Comparison of ENCODE assay signal across 12 cellular contexts in the genomic region with DNA sequence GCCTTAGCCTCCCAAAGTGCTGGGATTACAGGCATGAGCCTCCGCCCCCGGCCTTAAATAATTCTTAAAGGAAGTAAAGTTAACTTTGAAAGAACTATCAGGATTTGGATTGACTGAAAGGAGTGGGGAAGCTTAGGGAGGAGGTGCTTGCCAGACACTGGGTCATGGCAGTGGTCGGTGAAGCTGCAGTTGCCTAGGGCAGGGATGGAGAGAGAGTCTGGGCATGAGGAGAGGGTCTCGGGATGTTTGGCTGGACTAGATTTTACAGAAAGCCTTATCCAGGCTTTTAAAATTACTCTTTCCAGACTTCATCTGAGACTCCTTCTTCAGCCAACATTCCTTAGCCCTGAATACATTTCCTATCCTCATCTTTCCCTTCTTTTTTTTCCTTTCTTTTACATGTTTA. TPM values are rescaled to one million over a fixed set of nuclear protein-coding genes. Genes with fewer than 3 reads are reported as not detected.
A peak's percentile ranks its signal among the peaks of the same experiment; 100 is the strongest.
DNase-seq lines count a peak whose midpoint lies in the region; ATAC-seq and TF ChIP-seq lines count a peak whose summit lies in the region.
"Had no signal": no experiment of that assay in that cellular context is flagged by ENCODE, and none has a peak within 500 bp of the region (broad histone marks: within the 10 kb centered on the region; RNA-seq: fewer than 3 reads in every experiment).

No MANE protein-coding gene starts in this region.

- WGBS in ovary, 3 donors, result 45 to 62% (median 47%) methylated on average over 4 of the region's 4 CpGs

- TF ChIP-seq EP300 in ovary (IDR thresholded peaks at IDR 0.05), result no peak

- TF ChIP-seq CTCF in fibroblast of mammary gland (conservative IDR thresholded peaks at IDR 0.05; ENCODE audit: control insufficient read depth, insufficient read depth, low read depth, low read length), result no peak
- TF ChIP-seq CTCF in ovary (IDR thresholded peaks at IDR 0.05), result no peak
- no peak for TF ChIP-seq CTCF in vagina (IDR thresholded peaks at IDR 0.05)
- TF ChIP-seq CTCF in neural progenitor cell (IDR thresholded peaks at IDR 0.05), result no peak

- ATAC-seq in Right ventricle myocardium inferior, result peak; percentile 15
- ATAC-seq in natural killer cell treated with Interleukin-12 subunit alpha and Interleukin-12 subunit beta and Interleukin-15 and Interleukin-18, amount 100 ng/mL, for 72 hours, result no peak
- ATAC-seq: activated CD8-positive, alpha-beta memory T cell treated with anti-CD3 and anti-CD28 coated beads, Interleukin-2, amount 10 ng/mL, durations not matched to agents 7 days and 5 days had no signal

- peaks cover 9% of the 10 kb centered on the region for H3K4me1 ChIP-seq in ovary (ENCODE audit: insufficient read depth)
- peaks cover 27% of the 10 kb centered on the region for H3K4me1 ChIP-seq in vagina
- H3K4me1 ChIP-seq in neural progenitor cell, result no peaks in the 10 kb centered on the region

- H4K20me1 ChIP-seq in neural progenitor cell (ENCODE audit: low read depth), result no peaks in the 10 kb centered on the region

- TF ChIP-seq POLR2A in ovary (IDR thresholded peaks at IDR 0.05), result no peak
- TF ChIP-seq POLR2A in vagina (IDR thresholded peaks at IDR 0.05), result no peak

- H3K79me2 ChIP-seq in neural progenitor cell (ENCODE audit: low read depth), result no peaks in the 10 kb centered on the region

- DNase-seq in Right ventricle myocardium inferior (ENCODE audit: missing footprints), result no peak
- DNase-seq in cardiac septum (ENCODE audit: low spot score), result no peak
- DNase-seq in fibroblast of mammary gland (ENCODE audit: low read depth), result no peak
- DNase-seq in ovary, result no peak
- peak in 1 of 2 donors; percentile 87 for DNase-seq in vagina (ENCODE audit: extremely low spot score in 2 of 2)
- DNase-seq in neural progenitor cell (ENCODE audit: low spot score), result no peak
- DNase-seq in natural killer cell treated with Interleukin-12 subunit alpha and Interleukin-12 subunit beta and Interleukin-15 and Interleukin-18, amount 100 ng/mL, for 72 hours (ENCODE audit: low spot score), result no peak
- DNase-seq in NCI-H2196 (lab: John Stamatoyannopoulos, UW; ENCODE audit: unreplicated experiment), result no peak
- DNase-seq: activated CD8-positive, alpha-beta memory T cell treated with anti-CD3 and anti-CD28 coated beads, Interleukin-2, amount 10 ng/mL, durations not matched to agents 7 days and 5 days; NCI-H526; T-helper 1 cell had no signal

- peaks cover 5% of the 10 kb centered on the region for H3K27me3 Mint-ChIP-seq in neural progenitor cell (ENCODE audit: insufficient read depth, low read depth)
- H3K27me3 Mint-ChIP-seq in natural killer cell treated with Interleukin-12 subunit alpha and Interleukin-12 subunit beta and Interleukin-15 and Interleukin-18, amount 100 ng/mL, for 72 hours, result peaks cover 21 to 26% of the 10 kb centered on the region in 2 donors

- H3K9ac ChIP-seq in neural progenitor cell, result no peak overlapping the region

- H3F3A ChIP-seq in neural progenitor cell (ENCODE audit: low read depth), result no peaks in the 10 kb centered on the region

- H3K27ac ChIP-seq in ovary, result peak overlapping the region; percentile 63 to 75
- peak overlapping the region; percentile 91 for H3K27ac ChIP-seq in vagina
- no peak overlapping the region for H3K27ac ChIP-seq in neural progenitor cell
- H3K27ac ChIP-seq: 22Rv1 had no signal

- H3K36me3 ChIP-seq in ovary, result no peaks in the 10 kb centered on the region
- no peaks in the 10 kb centered on the region for H3K36me3 ChIP-seq in vagina
- H3K36me3 ChIP-seq in neural progenitor cell, result no peaks in the 10 kb centered on the region

- H3K4me1 Mint-ChIP-seq in neural progenitor cell, result no peaks in the 10 kb centered on the region
- H3K4me1 Mint-ChIP-seq in natural killer cell treated with Interleukin-12 subunit alpha and Interleukin-12 subunit beta and Interleukin-15 and Interleukin-18, amount 100 ng/mL, for 72 hours (ENCODE audit: low read depth in 2 of 2), result no peaks in the 10 kb centered on the region

- no peak overlapping the region for H3K4me2 ChIP-seq in neural progenitor cell

- H3K4me3 Mint-ChIP-seq in neural progenitor cell, result no peak overlapping the region
- H3K4me3 Mint-ChIP-seq in natural killer cell treated with Interleukin-12 subunit alpha and Interleukin-12 subunit beta and Interleukin-15 and Interleukin-18, amount 100 ng/mL, for 72 hours, result no peak overlapping the region
- H3K4me3 Mint-ChIP-seq: activated CD8-positive, alpha-beta memory T cell treated with anti-CD3 and anti-CD28 coated beads, Interleukin-2, amount 10 ng/mL, durations not matched to agents 7 days and 5 days had no signal

- H3K27ac Mint-ChIP-seq in neural progenitor cell, result no peak overlapping the region
- H3K27ac Mint-ChIP-seq in natural killer cell treated with Interleukin-12 subunit alpha and Interleukin-12 subunit beta and Interleukin-15 and Interleukin-18, amount 100 ng/mL, for 72 hours, result no peak overlapping the region
- H3K27ac Mint-ChIP-seq: activated CD8-positive, alpha-beta memory T cell treated with anti-CD3 and anti-CD28 coated beads, Interleukin-2, amount 10 ng/mL, durations not matched to agents 7 days and 5 days had no signal

- H3K36me3 Mint-ChIP-seq in neural progenitor cell, result peaks cover 3% of the 10 kb centered on the region
- H3K36me3 Mint-ChIP-seq in natural killer cell treated with Interleukin-12 subunit alpha and Interleukin-12 subunit beta and Interleukin-15 and Interleukin-18, amount 100 ng/mL, for 72 hours, result no peaks in the 10 kb centered on the region
- H3K36me3 Mint-ChIP-seq: activated CD8-positive, alpha-beta memory T cell treated with anti-CD3 and anti-CD28 coated beads, Interleukin-2, amount 10 ng/mL, durations not matched to agents 7 days and 5 days had no signal

- H3K4me3 ChIP-seq in fibroblast of mammary gland (ENCODE audit: control insufficient read depth, low read depth, low read length) (peak overlapping the region; percentile 82), ovary (peak overlapping the region; percentile 36), vagina (peak overlapping the region; percentile 35 to 43), neural progenitor cell (no peak overlapping the region)

- H3K27me3 ChIP-seq in ovary (no peaks in the 10 kb centered on the region), vagina (no peaks in the 10 kb centered on the region), neural progenitor cell (no peaks in the 10 kb centered on the region)

- H2AFZ ChIP-seq in neural progenitor cell (replicated peaks), result no peak overlapping the region

- H3K9me3 Mint-ChIP-seq in neural progenitor cell, result peaks cover 7% of the 10 kb centered on the region
- H3K9me3 Mint-ChIP-seq in natural killer cell treated with Interleukin-12 subunit alpha and Interleukin-12 subunit beta and Interleukin-15 and Interleukin-18, amount 100 ng/mL, for 72 hours, result no peaks in the 10 kb centered on the region

- intact Hi-C loops in Right ventricle myocardium inferior (cut with DNase I), result no loop called here
- intact Hi-C loops in cardiac septum (cut with DNase I), result loop anchor here (10.0 kb wide), 1 partner anchor 109 kb away; a partner anchor contains a TSS
- intact Hi-C loops in ovary (cut with DNase I), result no loop called here
- intact Hi-C loops in vagina (cut with DNase I), result no loop called here

- H3K9me3 ChIP-seq in ovary (no peaks in the 10 kb centered on the region), vagina (no peaks in the 10 kb centered on the region), neural progenitor cell (ENCODE audit: low read depth) (peaks cover 13% of the 10 kb centered on the region)

RNA-seq across cellular contexts. Expression of a gene that starts 0.5 kb away (rescaled TPM):
- 44.0 TPM for total RNA-seq in Right ventricle myocardium inferior
- total RNA-seq in cardiac septum, result 72.9 TPM
- 100 to 1,000 TPM in 4 of 7 donors, 10 to 100 TPM in 2, 1 to 10 TPM in 1; 9.5 to 295 (median 129) TPM for total RNA-seq in ovary
- polyA plus RNA-seq in ovary, result 100 to 1,000 TPM in 1 of 2 donors, 10 to 100 TPM in 1; 59.4 to 136 TPM
- total RNA-seq in vagina, result 898 TPM
- total RNA-seq in neural progenitor cell (ENCODE audit: low replicate concordance), result 1.7 TPM in 1 of 2 replicates, not detected in the other
- not detected for total RNA-seq in natural killer cell treated with Interleukin-12 subunit alpha and Interleukin-12 subunit beta and Interleukin-15 and Interleukin-18, amount 100 ng/mL, for 72 hours
- total RNA-seq: activated CD8-positive, alpha-beta memory T cell treated with anti-CD3 and anti-CD28 coated beads, Interleukin-2, amount 10 ng/mL, durations not matched to agents 7 days and 5 days had no signal
